1 cellular context compared by ENCODE assay signal in the genomic region with DNA sequence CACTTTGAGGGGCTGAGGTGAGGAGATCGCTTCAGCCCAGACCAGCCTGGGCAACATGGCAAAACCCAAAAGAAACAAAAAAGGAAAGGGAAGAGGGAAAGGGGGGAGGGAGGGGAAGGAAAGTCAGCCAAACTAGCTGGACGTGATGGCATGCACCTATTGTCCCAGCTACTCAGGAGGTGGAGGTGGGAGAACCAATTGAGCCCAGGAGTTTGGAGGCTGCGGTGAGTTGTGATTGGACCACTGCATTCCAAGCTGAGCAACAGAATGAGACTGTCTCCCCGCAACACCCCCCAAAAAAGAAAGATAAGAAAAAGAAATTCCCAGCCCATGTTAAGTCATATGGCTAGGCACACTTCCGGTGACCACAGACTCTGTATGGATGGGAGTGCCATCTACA.
TF ChIP-seq lines count a peak whose summit lies in the region.

No MANE protein-coding gene starts in this region.

TF ChIP-seq in IMR-90, 13 proteins besides CTCF, POLR2A, EP300 and RAD21 (continued from another document):
- TF ChIP-seq, protein P1, sequence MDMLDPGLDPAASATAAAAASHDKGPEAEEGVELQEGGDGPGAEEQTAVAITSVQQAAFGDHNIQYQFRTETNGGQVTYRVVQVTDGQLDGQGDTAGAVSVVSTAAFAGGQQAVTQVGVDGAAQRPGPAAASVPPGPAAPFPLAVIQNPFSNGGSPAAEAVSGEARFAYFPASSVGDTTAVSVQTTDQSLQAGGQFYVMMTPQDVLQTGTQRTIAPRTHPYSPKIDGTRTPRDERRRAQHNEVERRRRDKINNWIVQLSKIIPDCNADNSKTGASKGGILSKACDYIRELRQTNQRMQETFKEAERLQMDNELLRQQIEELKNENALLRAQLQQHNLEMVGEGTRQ (IDR thresholded peaks at IDR 0.05; ENCODE audit: low read depth, low read length), result no peak
- TF ChIP-seq RFX5 (IDR thresholded peaks at IDR 0.05; ENCODE audit: low read depth, low read length) (no peak), CEBPB (IDR thresholded peaks at IDR 0.05; ENCODE audit: low read depth, low read length) (no peak), NFE2L2 (IDR thresholded peaks at IDR 0.05; ENCODE audit: low read depth, low read length) (no peak), FOS (IDR thresholded peaks at IDR 0.05; ENCODE audit: low read depth, low read length) (no peak), CHD1 (IDR thresholded peaks at IDR 0.05; ENCODE audit: low read depth, low read length) (no peak), MXI1 (IDR thresholded peaks at IDR 0.05; ENCODE audit: borderline replicate concordance, low read depth, low read length) (no peak), MAFK (IDR thresholded peaks at IDR 0.05; ENCODE audit: low read depth, low read length) (no peak), SMC3 (IDR thresholded peaks at IDR 0.05; ENCODE audit: low read depth, low read length) (no peak), MAZ (IDR thresholded peaks at IDR 0.05; ENCODE audit: borderline replicate concordance, low read depth, low read length) (no peak), BHLHE40 (IDR thresholded peaks at IDR 0.05; ENCODE audit: low read depth, low read length) (no peak)
- TF ChIP-seq, protein P2, sequence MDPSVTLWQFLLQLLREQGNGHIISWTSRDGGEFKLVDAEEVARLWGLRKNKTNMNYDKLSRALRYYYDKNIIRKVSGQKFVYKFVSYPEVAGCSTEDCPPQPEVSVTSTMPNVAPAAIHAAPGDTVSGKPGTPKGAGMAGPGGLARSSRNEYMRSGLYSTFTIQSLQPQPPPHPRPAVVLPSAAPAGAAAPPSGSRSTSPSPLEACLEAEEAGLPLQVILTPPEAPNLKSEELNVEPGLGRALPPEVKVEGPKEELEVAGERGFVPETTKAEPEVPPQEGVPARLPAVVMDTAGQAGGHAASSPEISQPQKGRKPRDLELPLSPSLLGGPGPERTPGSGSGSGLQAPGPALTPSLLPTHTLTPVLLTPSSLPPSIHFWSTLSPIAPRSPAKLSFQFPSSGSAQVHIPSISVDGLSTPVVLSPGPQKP (IDR thresholded peaks at IDR 0.05; ENCODE audit: borderline replicate concordance, low read depth, low read length), result no peak
